ENCODE assay signal across 10 cellular contexts in genomic region chr1:8554956-8555534, GRCh38.
DNase-seq lines count a peak whose midpoint lies in the region; ATAC-seq, FAIRE-seq and TF ChIP-seq lines count a peak whose summit lies in the region.
"Had no signal": no experiment of that assay in that cellular context is flagged by ENCODE, and none has a peak within 500 bp of the region (broad histone marks: within the 10 kb centered on the region; RNA-seq: fewer than 3 reads in every experiment).

No MANE protein-coding gene starts in this region.

- TF ChIP-seq RAD21 in GM12878 (IDR thresholded peaks at IDR 0.05; ENCODE audit: insufficient read depth, low read depth, low read length), result no peak

- BruUV-seq in GM12878 (replicated peaks; lab: Mats Ljungman, UMichigan), result no TSS peak

- intact Hi-C loops in GM12878 (cut with micrococcal nuclease; ENCODE audit: unreplicated experiment), result no loop called here
- intact Hi-C loops in transverse colon (cut with DNase I; ENCODE audit: low total_unique reads), result loop anchor here (5.0 kb wide), 1 partner anchor 302 kb away; no protein-coding TSS in a partner anchor
- intact Hi-C loops in heart right ventricle (cut with DNase I), result no loop called here

- H3K27ac Mint-ChIP-seq in mesothelial cell of epicardium, result peak overlapping the region; percentile 44

- H3K36me3 ChIP-seq in MG63 (no peaks in the 10 kb centered on the region; the same call in none of the 2 replicates), GM12878 (ENCODE audit: control insufficient read depth in 2 of 2, insufficient read depth in 2 of 2, low read length in 1 of 2) (peaks cover 5 to 12% of the 10 kb centered on the region in 2 experiments; a peak in 3 of 4 replicates), transverse colon (no peaks in the 10 kb centered on the region), heart right ventricle (peaks cover 0 to 25% (median 0%) of the 10 kb centered on the region in 9 donors)

- WGBS in GM12878 (ENCODE audit: insufficient coverage, insufficient replicate concordance, low lambda C conversion rate, missing lambda C conversion rate), result 46% methylated on average over 2 of the region's 2 CpGs
- 82 to 89% methylated on average over 2 of the region's 2 CpGs for WGBS in transverse colon (ENCODE audit: low coverage in 1 of 2), 2 donors
- 91 to 95% methylated on average over 2 of the region's 2 CpGs for WGBS in heart right ventricle, 2 donors

- CTCF ChIA-PET in GM12878 (lab: Yijun Ruan, JAX), result interaction anchor here (0.6 to 13.0 kb wide), 17 partner anchors 10 to 294 kb away, joined by 3 to 211 read pairs (median 4); no protein-coding TSS in a partner anchor

- in situ Hi-C loops in GM12878 (cut with MboI), result no loop called here
- in situ Hi-C loops in transverse colon (cut with MboI; ENCODE audit: low pct_ligation_motif_present in 1 of 4, low pct_unique_long_range_greater_than_20kb in 1 of 4, low sequenced_read_pairs in 3 of 4), result loop anchor here in 3 of 4 donors (25.0 kb wide), 2 partner anchors 107 to 282 kb away; no protein-coding TSS in a partner anchor

- no peak overlapping the region for H3K9ac ChIP-seq in GM12878 (ENCODE audit: control insufficient read depth, insufficient read depth, low read length)
- H3K9ac ChIP-seq: KMS-11 had no signal

- H3K27me3 ChIP-seq in MG63 (no peaks in the 10 kb centered on the region), GM12878 (replicated peaks in 1 of 2; ENCODE audit: control insufficient read depth in 2 of 2, insufficient read depth in 2 of 2, low read length in 1 of 2) (no peaks in the 10 kb centered on the region), transverse colon (no peaks in the 10 kb centered on the region), heart right ventricle (no peaks in the 10 kb centered on the region)

- TF ChIP-seq EP300 in GM12878 (IDR thresholded peaks at IDR 0.05; ENCODE audit: borderline replicate concordance in 1 of 2, control insufficient read depth in 1 of 2, low read depth in 2 of 2, low read length in 2 of 2), result no peak
- TF ChIP-seq EP300 in transverse colon (IDR thresholded peaks at IDR 0.05; ENCODE audit: low read depth), result no peak

- POLR2A ChIA-PET in GM12878 (lab: Charles Lee), result interaction anchor here (0.6 to 1.4 kb wide), 4 partner anchors 22 to 180 kb away, joined by 3 to 4 read pairs (median 3); no protein-coding TSS in a partner anchor

- no peaks in the 10 kb centered on the region for H3K9me3 ChIP-seq in MG63
- no peaks in the 10 kb centered on the region for H3K9me3 ChIP-seq in GM12878 (replicated peaks; ENCODE audit: control insufficient read depth, insufficient read depth, low read length)
- no peaks in the 10 kb centered on the region for H3K9me3 ChIP-seq in transverse colon
- no peaks in the 10 kb centered on the region for H3K9me3 ChIP-seq in heart right ventricle

- DNase-seq in EH (ENCODE audit: low read depth) (peak; percentile 34), MG63 (peak; percentile 32), GM12878 (ENCODE audit: low read depth, low spot score) (no peak), mesothelial cell of epicardium (ENCODE audit: low spot score in 2 of 2, unreplicated experiment in 2 of 2) (no peak), GM12892 (ENCODE audit: insufficient read length) (no peak), transverse colon (no peak), GM19238 (ENCODE audit: insufficient read length, low spot score) (no peak), heart right ventricle (no peak)
- DNase-seq: DND-41 had no signal

- H3K4me1 Mint-ChIP-seq in mesothelial cell of epicardium, result peaks cover 25% of the 10 kb centered on the region

- no peaks in the 10 kb centered on the region for H3K9me3 Mint-ChIP-seq in mesothelial cell of epicardium

- no peak overlapping the region for H3K4me2 ChIP-seq in GM12878 (ENCODE audit: control insufficient read depth, insufficient read depth)
- H3K4me2 ChIP-seq: KMS-11 had no signal

- H3K27me3 Mint-ChIP-seq in mesothelial cell of epicardium (ENCODE audit: low read depth), result no peaks in the 10 kb centered on the region

- H3K4me3 ChIP-seq in MG63 (no peak overlapping the region), GM12878 (no peak overlapping the region), transverse colon (no peak overlapping the region), heart right ventricle (no peak overlapping the region)

- peaks cover 19% of the 10 kb centered on the region for H3K36me3 Mint-ChIP-seq in mesothelial cell of epicardium

- H4K20me1 ChIP-seq in GM12878 (ENCODE audit: control insufficient read depth, insufficient read depth), result no peaks in the 10 kb centered on the region

- no peak overlapping the region for H3K4me3 Mint-ChIP-seq in mesothelial cell of epicardium

- FAIRE-seq in GM12878 (lab: Jason Lieb, UNC) (no peak), GM12892 (lab: Jason Lieb, UNC) (no peak)

- TF ChIP-seq CTCF in GM12878 (IDR thresholded peaks at IDR 0.05 in 2 of 3, conservative IDR thresholded peaks at IDR 0.05 in 1 of 3; ENCODE audit: control insufficient read depth in 2 of 3, extremely low read depth in 1 of 3, insufficient read depth in 1 of 3, low read depth in 3 of 3, low read length in 3 of 3) (no peak), mesothelial cell of epicardium (IDR thresholded peaks at IDR 0.05; ENCODE audit: unreplicated experiment) (no peak), transverse colon (IDR thresholded peaks at IDR 0.05) (no peak), heart right ventricle (IDR thresholded peaks at IDR 0.05) (no peak)

- TF ChIP-seq POLR2A in GM12878 (IDR thresholded peaks at IDR 0.05; ENCODE audit: low read depth, low read length) (no peak), GM12892 (IDR thresholded peaks at IDR 0.05; ENCODE audit: low read depth, low read length) (no peak), transverse colon (IDR thresholded peaks at IDR 0.05) (no peak)

- SMC1A ChIA-PET in GM12878 (lab: Charles Lee; ENCODE audit: uncharacterized antibody, unreplicated experiment), result interaction anchor here (0.7 to 2.4 kb wide), 20 partner anchors 8 to 294 kb away, joined by 3 to 15 read pairs (median 4); no protein-coding TSS in a partner anchor

- H3K27ac ChIP-seq in GM12878 (ENCODE audit: control insufficient read depth, insufficient read depth) (no peak overlapping the region; the same call in 1 of the 2 replicates), transverse colon (no peak overlapping the region), heart right ventricle (peak overlapping the region in 1 of 10 donors; percentile 2)
- H3K27ac ChIP-seq: KMS-11 had no signal

- RAD21 ChIA-PET in GM12878 (lab: Charles Lee; ENCODE audit: unreplicated experiment), result interaction anchor here (1.0 to 3.3 kb wide), 8 partner anchors 22 to 294 kb away, joined by 3 to 13 read pairs (median 4); no protein-coding TSS in a partner anchor

- ATAC-seq in GM12878 (peak; percentile 71), heart right ventricle (no peak)

- peaks cover 9% of the 10 kb centered on the region for H3K4me1 ChIP-seq in GM12878 (ENCODE audit: control insufficient read depth, insufficient read depth, low read length)
- H3K4me1 ChIP-seq in transverse colon, result peaks cover 0 to 19% (median 1%) of the 10 kb centered on the region in 4 donors
- peaks cover 0 to 24% (median 6%) of the 10 kb centered on the region in 9 donors for H3K4me1 ChIP-seq in heart right ventricle

- no peak overlapping the region for H2AFZ ChIP-seq in GM12878 (ENCODE audit: control insufficient read depth, low read depth, low read length)

- peaks cover 5% of the 10 kb centered on the region for H3K79me2 ChIP-seq in GM12878 (ENCODE audit: control insufficient read depth, insufficient read depth, low read length)

TF ChIP-seq in GM12878, 131 proteins besides CTCF, POLR2A, EP300 and RAD21:
- TF ChIP-seq TCF12 (IDR thresholded peaks at IDR 0.05; ENCODE audit: low read depth, low read length), result no peak
- TF ChIP-seq RUNX3 (IDR thresholded peaks at IDR 0.05; ENCODE audit: low read length), result no peak
- TF ChIP-seq RAD51 (IDR thresholded peaks at IDR 0.05), result peak; percentile 19; the same call in 1 of the 2 replicates
- TF ChIP-seq RB1 (IDR thresholded peaks at IDR 0.05; ENCODE audit: borderline replicate concordance), result no peak

Comparison
In these comparisons a context has a peak if more than half of its experiments do, and no peak if none do; other contexts are left out.
1. DNase-seq: peak in EH (single experiment) and MG63 (single experiment); none in GM12878 (single experiment), mesothelial cell of epicardium (0 of 2), GM12892 (single experiment), transverse colon (single experiment), GM19238 (single experiment) and heart right ventricle (0 of 2).